9 cellular contexts compared by ENCODE assay signal in the genomic region with DNA sequence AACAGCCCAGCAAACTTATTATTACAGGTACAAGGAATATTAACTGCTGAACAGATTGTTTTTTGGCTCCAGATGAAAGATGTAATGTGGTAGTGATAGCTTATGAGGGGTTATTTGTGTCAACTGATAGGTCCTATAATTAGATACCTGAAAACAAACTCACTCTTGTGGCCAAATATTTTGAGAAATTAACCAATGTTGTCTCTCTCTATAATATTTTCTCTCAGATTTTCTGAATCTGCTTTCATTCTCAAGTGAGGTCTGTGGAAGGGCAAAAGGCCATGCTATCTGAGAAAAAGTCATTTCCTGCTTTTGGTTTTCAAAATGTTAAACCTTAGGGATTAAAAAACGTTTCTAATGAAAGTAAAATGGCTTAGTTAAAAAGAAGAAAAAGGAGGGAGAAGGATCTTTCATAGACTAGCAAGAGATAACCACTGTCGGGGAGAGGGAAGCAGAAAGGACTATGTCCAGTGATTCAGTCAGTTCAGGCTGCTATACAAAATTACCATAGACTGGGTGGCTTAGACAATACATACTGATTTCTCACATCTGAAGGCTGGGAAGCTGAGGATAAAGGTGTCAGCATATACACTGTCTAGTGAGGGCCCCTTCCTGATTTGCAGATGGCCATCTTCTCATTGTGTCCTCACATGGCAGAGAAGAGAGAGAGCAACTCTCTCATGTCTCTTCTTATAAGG.
A peak's percentile ranks its signal among the peaks of the same experiment; 100 is the strongest.
DNase-seq lines count a peak whose midpoint lies in the region; ATAC-seq and TF ChIP-seq lines count a peak whose summit lies in the region.
"Had no signal": no experiment of that assay in that cellular context is flagged by ENCODE, and none has a peak within 500 bp of the region (broad histone marks: within the 10 kb centered on the region; RNA-seq: fewer than 3 reads in every experiment).

No MANE protein-coding gene starts in this region.

- WGBS in heart left ventricle, 4 donors: 11 to 35% (median 18%) methylated on average over 2 of the region's 2 CpGs

- ATAC-seq in Right ventricle myocardium inferior (peak; percentile 43), HG03097 (IDR thresholded peaks at IDR 0.05; ENCODE audit: low FRiP score, unreplicated experiment) (peak; percentile 38), heart left ventricle (peak in 3 of 4 donors; percentile 3 to 40 (median 22)), left colon (no peak)

- H3K4me1 ChIP-seq in heart left ventricle (peaks cover 2 to 51% (median 38%) of the 10 kb centered on the region in 12 donors), uterus (no peaks in the 10 kb centered on the region)

- H3K9me3 ChIP-seq in heart left ventricle (peaks cover 0 to 5% (median 0%) of the 10 kb centered on the region in 12 donors), uterus (no peaks in the 10 kb centered on the region)

- TF ChIP-seq POLR2A in heart left ventricle (IDR thresholded peaks at IDR 0.05): no peak
- no peak for TF ChIP-seq POLR2A in uterus (IDR thresholded peaks at IDR 0.05)

- DNase-seq in Right ventricle myocardium inferior (ENCODE audit: missing footprints) (no peak), cardiac septum (ENCODE audit: low spot score) (no peak), heart left ventricle (no peak), uterus (no peak), left colon (no peak), NOMO-1 treated with dmso at 0.1 percent for 144 hours (lab: John Stamatoyannopoulos, UW; ENCODE audit: unreplicated experiment) (no peak)
- no peak for DNase-seq in activated CD4-positive, alpha-beta T cell treated with anti-CD3 and anti-CD28 coated beads for 4 hours
- DNase-seq: NCI-H524 treated with DMSO at 0.1 percent for 48 hours had no signal

- H3K4me3 ChIP-seq in heart left ventricle (no peak overlapping the region), uterus (no peak overlapping the region)

- no peak for TF ChIP-seq CTCF in heart left ventricle (IDR thresholded peaks at IDR 0.05)
- TF ChIP-seq CTCF in uterus (IDR thresholded peaks at IDR 0.05): no peak

- H3K27me3 ChIP-seq in heart left ventricle (no peaks in the 10 kb centered on the region), uterus (no peaks in the 10 kb centered on the region)

- intact Hi-C loops in Right ventricle myocardium inferior (cut with DNase I) (no loop called here), cardiac septum (cut with DNase I) (no loop called here), heart left ventricle (cut with DNase I) (loop anchor here in 1 of 10 donors (2.0 kb wide), 1 partner anchor 39 kb away; no protein-coding TSS in a partner anchor), uterus (cut with DNase I; ENCODE audit: low total_unique reads) (no loop called here), left colon (cut with DNase I, micrococcal nuclease) (no loop called here)

- H3K36me3 ChIP-seq in heart left ventricle: no peaks in the 10 kb centered on the region
- no peaks in the 10 kb centered on the region for H3K36me3 ChIP-seq in uterus

- H3K27ac ChIP-seq in heart left ventricle (peak overlapping the region; percentile 71 to 90 (median 82)), uterus (peak overlapping the region; percentile 69)
